ENCODE assay signal across 1 cellular context in the genomic region with DNA sequence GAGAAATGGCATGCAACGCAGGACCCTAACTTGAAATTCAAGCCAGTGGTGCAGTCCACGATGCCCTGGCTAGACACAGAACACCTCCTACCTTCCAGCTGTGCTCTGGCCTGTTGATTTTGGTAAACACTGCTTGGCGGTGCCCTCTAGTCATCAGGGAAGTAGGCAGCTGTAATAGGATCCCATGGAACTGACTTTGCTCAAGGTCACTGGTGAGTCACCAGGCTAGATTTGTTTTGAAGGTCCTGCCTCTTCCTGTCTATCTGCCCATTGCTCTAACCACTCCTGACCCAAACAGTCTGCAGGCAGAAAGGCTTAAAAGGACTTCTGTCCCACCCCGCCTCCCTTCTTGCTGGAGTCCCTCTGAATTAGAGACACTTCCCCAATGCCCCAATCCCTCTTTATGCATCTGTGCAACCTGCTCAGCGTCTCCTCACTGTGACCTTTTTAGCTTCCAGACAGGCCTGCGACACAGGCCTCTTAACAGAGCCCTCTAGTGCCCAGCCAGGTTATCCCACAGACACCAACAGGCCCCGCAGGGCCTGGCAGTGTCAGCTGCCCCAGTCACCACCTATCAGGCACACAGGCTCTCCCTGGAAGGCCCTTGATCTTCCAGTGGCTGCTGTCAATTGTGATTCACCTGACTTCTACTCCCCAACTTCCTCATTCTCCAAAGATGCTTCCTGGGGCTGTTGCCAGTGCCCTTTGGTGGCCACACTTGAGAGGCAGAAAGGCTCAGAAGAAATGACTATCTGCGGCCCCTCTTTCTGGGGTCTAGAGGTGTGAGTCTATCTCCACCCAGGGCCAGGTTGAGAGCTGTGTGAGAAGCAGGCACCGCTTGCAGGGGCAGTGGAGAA.
TF ChIP-seq lines count a peak whose summit lies in the region.

No MANE protein-coding gene starts in this region.

TF ChIP-seq in K562, 482 proteins besides CTCF, POLR2A, EP300 and RAD21 (continued from another document and continues in another):
- TF ChIP-seq ZNF398 (CRISPR knock-in tag; IDR thresholded peaks at IDR 0.05): no peak
- TF ChIP-seq SMARCB1 (IDR thresholded peaks at IDR 0.05; ENCODE audit: insufficient read length, low read depth): no peak
- peak; percentile 30 for TF ChIP-seq PKNOX1 (IDR thresholded peaks at IDR 0.05)
- no peak for TF ChIP-seq RB1 (IDR thresholded peaks at IDR 0.05; ENCODE audit: low read depth)
- TF ChIP-seq POLR3A (IDR thresholded peaks at IDR 0.05; ENCODE audit: borderline replicate concordance, extremely low read depth, insufficient read depth, insufficient read length): no peak
- TF ChIP-seq HNRNPH1 (optimal IDR thresholded peaks at IDR 0.05; ENCODE audit: low read depth, low read length): no peak
- TF ChIP-seq DMBX1 (CRISPR knock-in tag; IDR thresholded peaks at IDR 0.05; ENCODE audit: borderline replicate concordance): peak; percentile 40; the same call in 1 of the 2 replicates
- TF ChIP-seq CBFA2T3 (IDR thresholded peaks at IDR 0.05): 0 out of 2 replicates have a peak, but pooled peaks have one; percentile 3
- TF ChIP-seq TCF7L2 (IDR thresholded peaks at IDR 0.05; ENCODE audit: low read depth, low read length): no peak
- no peak for TF ChIP-seq MXI1 (IDR thresholded peaks at IDR 0.05; ENCODE audit: low read depth, low read length)
- TF ChIP-seq TEAD1 (CRISPR knock-in tag; IDR thresholded peaks at IDR 0.05): peak in 1 of 2 experiments; percentile 50; a peak in 1 of 4 replicates
- TF ChIP-seq, protein P1, sequence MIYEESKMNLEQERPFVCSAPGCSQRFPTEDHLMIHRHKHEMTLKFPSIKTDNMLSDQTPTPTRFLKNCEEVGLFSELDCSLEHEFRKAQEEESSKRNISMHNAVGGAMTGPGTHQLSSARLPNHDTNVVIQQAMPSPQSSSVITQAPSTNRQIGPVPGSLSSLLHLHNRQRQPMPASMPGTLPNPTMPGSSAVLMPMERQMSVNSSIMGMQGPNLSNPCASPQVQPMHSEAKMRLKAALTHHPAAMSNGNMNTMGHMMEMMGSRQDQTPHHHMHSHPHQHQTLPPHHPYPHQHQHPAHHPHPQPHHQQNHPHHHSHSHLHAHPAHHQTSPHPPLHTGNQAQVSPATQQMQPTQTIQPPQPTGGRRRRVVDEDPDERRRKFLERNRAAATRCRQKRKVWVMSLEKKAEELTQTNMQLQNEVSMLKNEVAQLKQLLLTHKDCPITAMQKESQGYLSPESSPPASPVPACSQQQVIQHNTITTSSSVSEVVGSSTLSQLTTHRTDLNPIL (CRISPR knock-in tag; IDR thresholded peaks at IDR 0.05): no peak
- TF ChIP-seq, protein P2, sequence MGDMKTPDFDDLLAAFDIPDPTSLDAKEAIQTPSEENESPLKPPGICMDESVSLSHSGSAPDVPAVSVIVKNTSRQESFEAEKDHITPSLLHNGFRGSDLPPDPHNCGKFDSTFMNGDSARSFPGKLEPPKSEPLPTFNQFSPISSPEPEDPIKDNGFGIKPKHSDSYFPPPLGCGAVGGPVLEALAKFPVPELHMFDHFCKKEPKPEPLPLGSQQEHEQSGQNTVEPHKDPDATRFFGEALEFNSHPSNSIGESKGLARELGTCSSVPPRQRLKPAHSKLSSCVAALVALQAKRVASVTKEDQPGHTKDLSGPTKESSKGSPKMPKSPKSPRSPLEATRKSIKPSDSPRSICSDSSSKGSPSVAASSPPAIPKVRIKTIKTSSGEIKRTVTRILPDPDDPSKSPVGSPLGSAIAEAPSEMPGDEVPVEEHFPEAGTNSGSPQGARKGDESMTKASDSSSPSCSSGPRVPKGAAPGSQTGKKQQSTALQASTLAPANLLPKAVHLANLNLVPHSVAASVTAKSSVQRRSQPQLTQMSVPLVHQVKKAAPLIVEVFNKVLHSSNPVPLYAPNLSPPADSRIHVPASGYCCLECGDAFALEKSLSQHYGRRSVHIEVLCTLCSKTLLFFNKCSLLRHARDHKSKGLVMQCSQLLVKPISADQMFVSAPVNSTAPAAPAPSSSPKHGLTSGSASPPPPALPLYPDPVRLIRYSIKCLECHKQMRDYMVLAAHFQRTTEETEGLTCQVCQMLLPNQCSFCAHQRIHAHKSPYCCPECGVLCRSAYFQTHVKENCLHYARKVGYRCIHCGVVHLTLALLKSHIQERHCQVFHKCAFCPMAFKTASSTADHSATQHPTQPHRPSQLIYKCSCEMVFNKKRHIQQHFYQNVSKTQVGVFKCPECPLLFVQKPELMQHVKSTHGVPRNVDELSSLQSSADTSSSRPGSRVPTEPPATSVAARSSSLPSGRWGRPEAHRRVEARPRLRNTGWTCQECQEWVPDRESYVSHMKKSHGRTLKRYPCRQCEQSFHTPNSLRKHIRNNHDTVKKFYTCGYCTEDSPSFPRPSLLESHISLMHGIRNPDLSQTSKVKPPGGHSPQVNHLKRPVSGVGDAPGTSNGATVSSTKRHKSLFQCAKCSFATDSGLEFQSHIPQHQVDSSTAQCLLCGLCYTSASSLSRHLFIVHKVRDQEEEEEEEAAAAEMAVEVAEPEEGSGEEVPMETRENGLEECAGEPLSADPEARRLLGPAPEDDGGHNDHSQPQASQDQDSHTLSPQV (IDR thresholded peaks at IDR 0.05): peak; percentile 48; the same call in 1 of the 2 replicates
- no peak for TF ChIP-seq NFRKB (IDR thresholded peaks at IDR 0.05; ENCODE audit: low read depth)
- no peak for TF ChIP-seq AFF4 (CRISPR knock-in tag; IDR thresholded peaks at IDR 0.05)
- TF ChIP-seq, protein P3, sequence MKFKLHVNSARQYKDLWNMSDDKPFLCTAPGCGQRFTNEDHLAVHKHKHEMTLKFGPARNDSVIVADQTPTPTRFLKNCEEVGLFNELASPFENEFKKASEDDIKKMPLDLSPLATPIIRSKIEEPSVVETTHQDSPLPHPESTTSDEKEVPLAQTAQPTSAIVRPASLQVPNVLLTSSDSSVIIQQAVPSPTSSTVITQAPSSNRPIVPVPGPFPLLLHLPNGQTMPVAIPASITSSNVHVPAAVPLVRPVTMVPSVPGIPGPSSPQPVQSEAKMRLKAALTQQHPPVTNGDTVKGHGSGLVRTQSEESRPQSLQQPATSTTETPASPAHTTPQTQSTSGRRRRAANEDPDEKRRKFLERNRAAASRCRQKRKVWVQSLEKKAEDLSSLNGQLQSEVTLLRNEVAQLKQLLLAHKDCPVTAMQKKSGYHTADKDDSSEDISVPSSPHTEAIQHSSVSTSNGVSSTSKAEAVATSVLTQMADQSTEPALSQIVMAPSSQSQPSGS (CRISPR knock-in tag; IDR thresholded peaks at IDR 0.05): no peak
- TF ChIP-seq ATF1 (CRISPR knock-in tag; IDR thresholded peaks at IDR 0.05): no peak
- 0 out of 2 replicates have a peak, but pooled peaks have one; percentile 47 for TF ChIP-seq ATF1 (tag; IDR thresholded peaks at IDR 0.05)
- no peak for TF ChIP-seq UBTF (IDR thresholded peaks at IDR 0.05; ENCODE audit: borderline replicate concordance in 1 of 2, low read depth in 2 of 2, low read length in 2 of 2)
- TF ChIP-seq POLR2AphosphoS5 (IDR thresholded peaks at IDR 0.05; ENCODE audit: control insufficient read depth, insufficient read depth, low read depth, low read length): no peak
- no peak for TF ChIP-seq ZNF140 (CRISPR knock-in tag; IDR thresholded peaks at IDR 0.05)
- TF ChIP-seq SMARCA4 (IDR thresholded peaks at IDR 0.05): peak; percentile 62
- no peak for TF ChIP-seq ILF3 (IDR thresholded peaks at IDR 0.05; ENCODE audit: borderline replicate concordance)
- no peak for TF ChIP-seq ZNF165 (CRISPR knock-in tag; IDR thresholded peaks at IDR 0.05; ENCODE audit: borderline replicate concordance)
- TF ChIP-seq, protein P4, sequence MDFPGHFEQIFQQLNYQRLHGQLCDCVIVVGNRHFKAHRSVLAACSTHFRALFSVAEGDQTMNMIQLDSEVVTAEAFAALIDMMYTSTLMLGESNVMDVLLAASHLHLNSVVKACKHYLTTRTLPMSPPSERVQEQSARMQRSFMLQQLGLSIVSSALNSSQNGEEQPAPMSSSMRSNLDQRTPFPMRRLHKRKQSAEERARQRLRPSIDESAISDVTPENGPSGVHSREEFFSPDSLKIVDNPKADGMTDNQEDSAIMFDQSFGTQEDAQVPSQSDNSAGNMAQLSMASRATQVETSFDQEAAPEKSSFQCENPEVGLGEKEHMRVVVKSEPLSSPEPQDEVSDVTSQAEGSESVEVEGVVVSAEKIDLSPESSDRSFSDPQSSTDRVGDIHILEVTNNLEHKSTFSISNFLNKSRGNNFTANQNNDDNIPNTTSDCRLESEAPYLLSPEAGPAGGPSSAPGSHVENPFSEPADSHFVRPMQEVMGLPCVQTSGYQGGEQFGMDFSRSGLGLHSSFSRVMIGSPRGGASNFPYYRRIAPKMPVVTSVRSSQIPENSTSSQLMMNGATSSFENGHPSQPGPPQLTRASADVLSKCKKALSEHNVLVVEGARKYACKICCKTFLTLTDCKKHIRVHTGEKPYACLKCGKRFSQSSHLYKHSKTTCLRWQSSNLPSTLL (IDR thresholded peaks at IDR 0.05): no peak
- TF ChIP-seq, protein P5, sequence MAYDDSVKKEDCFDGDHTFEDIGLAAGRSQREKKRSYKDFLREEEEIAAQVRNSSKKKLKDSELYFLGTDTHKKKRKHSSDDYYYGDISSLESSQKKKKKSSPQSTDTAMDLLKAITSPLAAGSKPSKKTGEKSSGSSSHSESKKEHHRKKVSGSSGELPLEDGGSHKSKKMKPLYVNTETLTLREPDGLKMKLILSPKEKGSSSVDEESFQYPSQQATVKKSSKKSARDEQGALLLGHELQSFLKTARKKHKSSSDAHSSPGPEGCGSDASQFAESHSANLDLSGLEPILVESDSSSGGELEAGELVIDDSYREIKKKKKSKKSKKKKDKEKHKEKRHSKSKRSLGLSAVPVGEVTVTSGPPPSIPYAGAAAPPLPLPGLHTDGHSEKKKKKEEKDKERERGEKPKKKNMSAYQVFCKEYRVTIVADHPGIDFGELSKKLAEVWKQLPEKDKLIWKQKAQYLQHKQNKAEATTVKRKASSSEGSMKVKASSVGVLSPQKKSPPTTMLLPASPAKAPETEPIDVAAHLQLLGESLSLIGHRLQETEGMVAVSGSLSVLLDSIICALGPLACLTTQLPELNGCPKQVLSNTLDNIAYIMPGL (CRISPR knock-in tag; IDR thresholded peaks at IDR 0.05): no peak; the same call in 1 of the 2 replicates
- peak; percentile 55 for TF ChIP-seq ARID1B (IDR thresholded peaks at IDR 0.05)
- TF ChIP-seq FOXA3 (CRISPR knock-in tag; conservative IDR thresholded peaks at IDR 0.05 in 1 of 2, IDR thresholded peaks at IDR 0.05 in 1 of 2): no peak
- TF ChIP-seq ZNF76 (CRISPR knock-in tag; IDR thresholded peaks at IDR 0.05; ENCODE audit: borderline replicate concordance): no peak
- TF ChIP-seq GABPA (tag; conservative IDR thresholded peaks at IDR 0.05; ENCODE audit: low read depth): peak; percentile 56
- TF ChIP-seq HCFC1 (IDR thresholded peaks at IDR 0.05; ENCODE audit: low read depth, low read length): no peak; the same call in 1 of the 2 replicates
- TF ChIP-seq FOXP1 (CRISPR knock-in tag; IDR thresholded peaks at IDR 0.05): no peak
- TF ChIP-seq GATAD2B (IDR thresholded peaks at IDR 0.05; ENCODE audit: borderline replicate concordance): no peak
